ENCODE assay signal across 20 cellular contexts in genomic region chr2:69202323-69202722, GRCh38.
"Had no signal": no experiment of that assay in that cellular context is flagged by ENCODE, and none has a peak within 500 bp of the region (broad histone marks: within the 10 kb centered on the region; RNA-seq: fewer than 3 reads in every experiment).

No MANE protein-coding gene starts in this region.

- H3K27ac ChIP-seq: hepatocyte had no signal

- H3K4me3 ChIP-seq: coronary artery, hepatocyte, lung, tibial nerve had no signal

- DNase-seq: activated CD4-positive, alpha-beta memory T cell treated with anti-CD3 and anti-CD28 coated beads, Interleukin-2, amount 10 ng/mL, durations not matched to agents 7 days and 5 days; activated CD4-positive, alpha-beta T cell treated with anti-CD3 and anti-CD28 coated beads for 48 hours; activated CD4-positive, CD25-positive, alpha-beta regulatory T cell; activated CD8-positive, alpha-beta memory T cell treated with anti-CD3 and anti-CD28 coated beads, Interleukin-2, amount 10 ng/mL, durations not matched to agents 7 days and 5 days; activated naive CD4-positive, alpha-beta T cell treated with Interleukin-2 at 50 U/mL for 16 hours; activated naive CD8-positive, alpha-beta T cell treated with anti-CD3 and anti-CD28 coated beads, Interleukin-2, amount 10 ng/mL, durations not matched to agents 7 days and 5 days; amygdala; left cardiac atrium; midbrain; nephron progenitor cell; occipital lobe; retina; stimulated activated naive CD8-positive, alpha-beta T cell treated with anti-CD3 and anti-CD28 coated beads, Interleukin-15, Interleukin-2, amounts not matched to agents 100 U/mL and 50 U/mL, for 24 hours; substantia nigra; T-helper 1 cell; T-helper 9 cell had no signal

- H3K9me3 ChIP-seq: tibial nerve had no signal

- ATAC-seq: activated CD8-positive, alpha-beta memory T cell treated with anti-CD3 and anti-CD28 coated beads, Interleukin-2, amount 10 ng/mL, durations not matched to agents 7 days and 5 days; stimulated activated naive CD8-positive, alpha-beta T cell treated with anti-CD3 and anti-CD28 coated beads, Interleukin-15, Interleukin-2, amounts not matched to agents 100 U/mL and 50 U/mL, for 24 hours had no signal

- H3K27me3 ChIP-seq: hepatocyte, tibial nerve had no signal
